24 cellular contexts compared by ENCODE assay signal in the genomic region with DNA sequence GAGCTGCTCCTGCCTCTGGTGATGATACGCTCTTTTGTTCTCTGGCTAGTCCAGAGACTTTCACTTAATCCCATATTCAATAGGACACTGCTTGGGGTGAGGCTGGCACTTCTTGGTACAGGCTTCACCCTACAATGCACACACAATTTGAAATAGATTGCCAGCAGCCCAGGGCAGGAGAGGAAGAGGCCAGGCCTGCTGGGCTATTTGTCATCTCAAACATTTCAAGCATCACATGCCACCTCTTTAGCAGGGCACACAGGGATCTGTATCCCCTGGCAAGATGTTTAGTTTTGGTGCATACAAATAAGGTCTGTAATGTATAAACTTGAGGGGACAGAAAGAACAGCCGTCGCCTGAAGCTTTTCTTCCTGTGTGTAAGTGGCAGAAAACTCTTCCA.
"Had no signal": no experiment of that assay in that cellular context is flagged by ENCODE, and none has a peak within 500 bp of the region (broad histone marks: within the 10 kb centered on the region; RNA-seq: fewer than 3 reads in every experiment).

No MANE protein-coding gene starts in this region.

- H3K4me3 ChIP-seq: hepatocyte, lung, ovary, prostate gland, right lobe of liver, smooth muscle cell, stomach, testis, thyroid gland, transverse colon, upper lobe of left lung, vagina had no signal

- H3K27me3 ChIP-seq: hepatocyte, ovary, right lobe of liver, stomach, testis, thyroid gland, transverse colon, upper lobe of left lung, vagina had no signal

- DNase-seq: head of caudate nucleus; islet precursor cell; mesendoderm; naive B cell; natural killer cell; nephron progenitor cell; ovary; retina; right lobe of liver; stimulated activated CD4-positive, alpha-beta T cell treated with anti-CD3 and anti-CD28 coated beads, Interleukin-2, amount 100 ng/mL, for 24 hours; stimulated activated CD4-positive, alpha-beta T cell treated with anti-CD3 and anti-CD28 coated beads, Interleukin-4, amount 100 ng/mL, for 1 hour; stimulated activated naive B cell treated with anti-CD40 and anti-IgM and Interleukin-4, amounts not matched to agents 10 μg/mL and 1 μg/mL and 100 μg/mL, for 72 hours; stimulated activated naive CD8-positive, alpha-beta T cell treated with anti-CD3 and anti-CD28 coated beads, Interleukin-15, Interleukin-2, amounts not matched to agents 100 U/mL and 50 U/mL, for 24 hours; stomach; testis; thyroid gland; transverse colon; upper lobe of left lung had no signal

- ATAC-seq: left lobe of liver; natural killer cell; right lobe of liver; stimulated activated naive B cell treated with anti-CD40 and anti-IgM and Interleukin-4, amounts not matched to agents 10 μg/mL and 1 μg/mL and 100 μg/mL, for 72 hours; stimulated activated naive CD8-positive, alpha-beta T cell treated with anti-CD3 and anti-CD28 coated beads, Interleukin-15, Interleukin-2, amounts not matched to agents 100 U/mL and 50 U/mL, for 24 hours had no signal

- H3K36me3 ChIP-seq: ovary, prostate gland, right lobe of liver, stomach, thyroid gland, transverse colon, upper lobe of left lung, vagina had no signal

- H3K27ac ChIP-seq: hepatocyte, ovary, prostate gland, right lobe of liver, stomach, testis, thyroid gland, transverse colon, upper lobe of left lung, vagina had no signal

- H3K4me1 ChIP-seq: prostate gland, right lobe of liver, stomach, testis, thyroid gland, transverse colon, upper lobe of left lung, vagina had no signal

- H3K9me3 ChIP-seq: ovary, prostate gland, right lobe of liver, stomach, testis, thyroid gland, transverse colon, upper lobe of left lung, vagina had no signal
